Comparison of ENCODE assay signal across 9 cellular contexts in the genomic region with DNA sequence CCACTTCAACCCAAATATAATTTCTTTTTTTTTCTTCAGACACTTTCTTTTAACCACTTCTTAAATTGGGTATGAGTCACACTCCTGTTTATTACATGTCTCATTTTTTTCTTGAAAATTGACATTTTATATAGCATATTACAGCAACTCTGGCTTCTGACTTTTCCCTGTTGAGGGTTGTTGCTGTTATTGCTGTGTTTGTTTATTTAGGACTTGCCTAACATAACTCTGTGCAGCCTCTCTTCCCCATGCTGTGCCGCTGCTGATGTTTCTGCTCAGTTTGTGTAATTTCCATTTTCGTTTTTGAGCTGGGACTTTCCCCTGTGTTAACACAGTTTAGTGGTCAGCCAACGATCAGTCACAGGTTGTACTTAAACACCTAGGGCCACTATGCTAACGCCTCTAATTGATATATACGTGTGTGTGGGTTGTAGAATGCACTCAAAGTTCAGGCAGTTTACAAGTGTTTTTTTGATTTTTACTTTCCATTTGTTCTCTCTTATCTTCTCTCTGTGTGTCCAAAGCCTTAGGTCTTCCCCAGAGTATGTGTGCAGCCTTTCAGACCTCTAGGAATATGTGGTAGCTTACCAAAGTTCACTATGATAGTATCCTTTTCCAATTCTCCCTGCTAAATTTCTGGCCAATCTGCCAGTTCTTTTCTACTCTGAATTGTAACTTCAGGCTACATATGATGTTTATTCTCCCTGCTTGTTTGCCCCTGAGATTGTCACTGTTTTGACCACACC.
DNase-seq lines count a peak whose midpoint lies in the region; ATAC-seq, FAIRE-seq and TF ChIP-seq lines count a peak whose summit lies in the region.
"Had no signal": no experiment of that assay in that cellular context is flagged by ENCODE, and none has a peak within 500 bp of the region (broad histone marks: within the 10 kb centered on the region; RNA-seq: fewer than 3 reads in every experiment).

No MANE protein-coding gene starts in this region.

- H3K36me3 Mint-ChIP-seq in activated B cell treated with CpG ODN at 0.5 μM for 24 hours (ENCODE audit: low read depth), result peaks cover 13% of the 10 kb centered on the region

- H3K27me3 Mint-ChIP-seq in activated B cell treated with CpG ODN at 0.5 μM for 24 hours, result no peaks in the 10 kb centered on the region

- no peaks in the 10 kb centered on the region for H3K9me3 Mint-ChIP-seq in activated B cell treated with CpG ODN at 0.5 μM for 24 hours
- H3K9me3 Mint-ChIP-seq: nephron had no signal

- H3K27me3 ChIP-seq in small intestine (ENCODE audit: control insufficient read depth in 2 of 2, insufficient read depth in 2 of 2, low read length in 2 of 2) (no peaks in the 10 kb centered on the region), tibial artery (no peaks in the 10 kb centered on the region)
- H3K27me3 ChIP-seq in effector memory CD4-positive, alpha-beta T cell (replicated peaks; ENCODE audit: control insufficient read depth, insufficient read depth, low read length, poor library complexity, severe bottlenecking), result no peaks in the 10 kb centered on the region

- POLR2A ChIA-PET in activated B cell treated with CpG ODN at 0.5 μM for 24 hours (lab: Charles Lee), result no interaction called here

- peaks cover 14% of the 10 kb centered on the region for H3K4me1 Mint-ChIP-seq in activated B cell treated with CpG ODN at 0.5 μM for 24 hours
- H3K4me1 Mint-ChIP-seq: nephron had no signal

- intact Hi-C loops in activated B cell treated with CpG ODN at 0.5 μM for 24 hours (cut with micrococcal nuclease) (no loop called here), tibial artery (cut with DNase I; ENCODE audit: low total_unique reads) (no loop called here)

- peaks cover 0 to 3% of the 10 kb centered on the region in 2 donors for H3K4me1 ChIP-seq in small intestine (ENCODE audit: control insufficient read depth in 2 of 2, insufficient read depth in 1 of 2, low read depth in 1 of 2, low read length in 1 of 2)
- no peaks in the 10 kb centered on the region for H3K4me1 ChIP-seq in tibial artery
- no peaks in the 10 kb centered on the region for H3K4me1 ChIP-seq in effector memory CD4-positive, alpha-beta T cell (ENCODE audit: control insufficient read depth, insufficient read depth, low read length, poor library complexity, severe bottlenecking)

- ATAC-seq in HG02759 (IDR thresholded peaks at IDR 0.05; ENCODE audit: unreplicated experiment), result peak; percentile 100
- ATAC-seq in activated B cell treated with CpG ODN at 0.5 μM for 24 hours (ENCODE audit: low read depth), result peak; percentile 84

- CTCF ChIA-PET in activated B cell treated with CpG ODN at 0.5 μM for 24 hours (lab: Charles Lee), result no interaction called here

- TF ChIP-seq CTCF in activated B cell treated with CpG ODN at 0.5 μM for 24 hours (IDR thresholded peaks at IDR 0.05) (no peak), tibial artery (IDR thresholded peaks at IDR 0.05) (no peak)

- H3K36me3 ChIP-seq in small intestine (ENCODE audit: control insufficient read depth in 2 of 2, insufficient read depth in 2 of 2, low read length in 2 of 2) (no peaks in the 10 kb centered on the region), tibial artery (peaks cover 0 to 5% (median 0%) of the 10 kb centered on the region in 3 donors)
- no peaks in the 10 kb centered on the region for H3K36me3 ChIP-seq in effector memory CD4-positive, alpha-beta T cell (ENCODE audit: control insufficient read depth, insufficient read depth, low read length)

- H3K4me3 ChIP-seq in small intestine (ENCODE audit: low read depth in 1 of 2, low read length in 2 of 2), result no peak overlapping the region
- no peak overlapping the region for H3K4me3 ChIP-seq in tibial artery
- no peak overlapping the region for H3K4me3 ChIP-seq in effector memory CD4-positive, alpha-beta T cell (ENCODE audit: insufficient read depth, low read depth, low read length, poor library complexity, severe bottlenecking)

- H3K9me3 ChIP-seq in small intestine (ENCODE audit: control insufficient read depth, low read depth) (no peaks in the 10 kb centered on the region), tibial artery (no peaks in the 10 kb centered on the region)
- no peaks in the 10 kb centered on the region for H3K9me3 ChIP-seq in effector memory CD4-positive, alpha-beta T cell (ENCODE audit: control insufficient read depth, low read length)

- H3K27ac Mint-ChIP-seq in activated B cell treated with CpG ODN at 0.5 μM for 24 hours, result peak overlapping the region; percentile 47
- H3K27ac Mint-ChIP-seq: nephron had no signal

- peak overlapping the region in 1 of 2 donors; percentile 53 for H3K27ac ChIP-seq in small intestine (ENCODE audit: low read depth in 1 of 2, low read length in 1 of 2)
- no peak overlapping the region for H3K27ac ChIP-seq in tibial artery
- H3K27ac ChIP-seq in effector memory CD4-positive, alpha-beta T cell (ENCODE audit: insufficient read depth, low read length, poor library complexity, severe bottlenecking), result no peak overlapping the region

- WGBS in small intestine, 3 donors, result 32 to 48% (median 48%) methylated on average over 5 of the region's 5 CpGs

- DNase-seq in NCI-H2029 (lab: John Stamatoyannopoulos, UW) (peak; percentile 31), NCI-H2029 treated with DMSO at 0.1 percent for 48 hours (lab: John Stamatoyannopoulos, UW) (no peak), activated B cell treated with CpG ODN at 0.5 μM for 24 hours (no peak), small intestine (peak; percentile 23), tibial artery (no peak), GOT3 (lab: John Stamatoyannopoulos, UW) (no peak)
- DNase-seq in effector memory CD4-positive, alpha-beta T cell, result no peak

- FAIRE-seq in small intestine (lab: Jason Lieb, UNC), result no peak

- H3K4me3 Mint-ChIP-seq in activated B cell treated with CpG ODN at 0.5 μM for 24 hours, result peak overlapping the region; percentile 53
- H3K4me3 Mint-ChIP-seq: nephron had no signal

Comparison
In these comparisons a context has a peak if more than half of its experiments do, and no peak if none do; other contexts are left out.
1. DNase-seq: peak in NCI-H2029 (single experiment) and small intestine (single experiment); none in NCI-H2029 treated with DMSO at 0.1 percent for 48 hours (single experiment), activated B cell treated with CpG ODN at 0.5 μM for 24 hours (single experiment), tibial artery (0 of 2), GOT3 (single experiment) and effector memory CD4-positive, alpha-beta T cell (0 of 3).